Comparison of ENCODE assay signal across 8 cellular contexts in the genomic region with DNA sequence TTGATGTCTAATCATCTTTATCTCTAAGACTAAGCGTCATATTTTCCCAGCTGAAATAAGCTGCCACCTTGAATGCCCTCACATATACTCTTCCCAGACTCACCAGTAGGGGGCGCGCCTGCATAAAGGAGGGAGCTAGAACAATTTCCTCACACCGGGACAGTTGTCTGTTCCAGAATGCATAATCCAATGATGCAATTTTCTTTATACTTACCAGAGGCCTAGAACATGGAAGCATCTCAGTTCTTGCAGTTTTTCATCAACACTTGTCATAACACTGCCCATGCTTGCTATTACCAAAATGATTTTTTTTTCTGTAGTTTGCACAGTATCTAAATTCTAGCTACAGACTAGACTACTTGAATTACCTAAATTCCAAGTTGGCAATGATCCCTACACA.
DNase-seq lines count a peak whose midpoint lies in the region; ATAC-seq and TF ChIP-seq lines count a peak whose summit lies in the region.

No MANE protein-coding gene starts in this region.

- no peaks in the 10 kb centered on the region for H3K9me3 ChIP-seq in OCI-LY7 (ENCODE audit: low read length)
- H3K9me3 ChIP-seq in fibroblast of lung (ENCODE audit: control insufficient read depth, insufficient read depth, low read depth, low read length), result no peaks in the 10 kb centered on the region

- H2AFZ ChIP-seq in OCI-LY7 (ENCODE audit: low read length), result no peak overlapping the region
- H2AFZ ChIP-seq in fibroblast of lung (ENCODE audit: low read length), result no peak overlapping the region

- H3K4me3 ChIP-seq in AG10803 (ENCODE audit: low read length) (no peak overlapping the region), OCI-LY7 (ENCODE audit: low read depth, low read length, poor library complexity, severe bottlenecking) (no peak overlapping the region), fibroblast of lung (replicated peaks in 1 of 4; ENCODE audit: control extremely low read depth in 1 of 4, insufficient read depth in 1 of 4, low read depth in 3 of 4, low read length in 4 of 4) (no peak overlapping the region)

- ATAC-seq in GM19023 (IDR thresholded peaks at IDR 0.05; ENCODE audit: unreplicated experiment), result peak; percentile 69
- ATAC-seq in stimulated activated naive CD8-positive, alpha-beta T cell treated with anti-CD3 and anti-CD28 coated beads, Interleukin-15, amount 100 ng/mL, for 72 hours, result peak; percentile 72

- H3K27me3 Mint-ChIP-seq in activated T-cell treated with anti-CD3 and anti-CD28 coated beads, Interleukin-2, amount 50 U/mL, for 24 hours, result no peaks in the 10 kb centered on the region
- H3K27me3 Mint-ChIP-seq in neural crest cell (ENCODE audit: low read depth), result no peaks in the 10 kb centered on the region
- H3K27me3 Mint-ChIP-seq in stimulated activated naive CD8-positive, alpha-beta T cell treated with anti-CD3 and anti-CD28 coated beads, Interleukin-15, amount 100 ng/mL, for 72 hours, result no peaks in the 10 kb centered on the region

- H3K9me3 Mint-ChIP-seq in activated T-cell treated with anti-CD3 and anti-CD28 coated beads, Interleukin-2, amount 50 U/mL, for 24 hours, result no peaks in the 10 kb centered on the region
- H3K9me3 Mint-ChIP-seq in neural crest cell, result no peaks in the 10 kb centered on the region
- H3K9me3 Mint-ChIP-seq in stimulated activated naive CD8-positive, alpha-beta T cell treated with anti-CD3 and anti-CD28 coated beads, Interleukin-15, amount 100 ng/mL, for 72 hours, result no peaks in the 10 kb centered on the region

- H3K36me3 Mint-ChIP-seq in activated T-cell treated with anti-CD3 and anti-CD28 coated beads, Interleukin-2, amount 50 U/mL, for 24 hours (ENCODE audit: low read depth), result no peaks in the 10 kb centered on the region
- H3K36me3 Mint-ChIP-seq in neural crest cell (ENCODE audit: low read depth), result no peaks in the 10 kb centered on the region

- no peaks in the 10 kb centered on the region for H3K36me3 ChIP-seq in OCI-LY7 (ENCODE audit: insufficient read depth, low read length)
- H3K36me3 ChIP-seq in fibroblast of lung (ENCODE audit: control insufficient read depth, insufficient read depth, low read length), result no peaks in the 10 kb centered on the region

- H3K27ac ChIP-seq in OCI-LY7 (ENCODE audit: low read depth, low read length, poor library complexity, severe bottlenecking), result no peak overlapping the region
- no peak overlapping the region for H3K27ac ChIP-seq in fibroblast of lung (ENCODE audit: insufficient read depth, low read length)

- peak; percentile 96 for TF ChIP-seq CTCF in AG10803 (conservative IDR thresholded peaks at IDR 0.05; ENCODE audit: low read length)
- TF ChIP-seq CTCF in OCI-LY7 (conservative IDR thresholded peaks at IDR 0.05; ENCODE audit: low read length), result peak; percentile 95
- TF ChIP-seq CTCF in fibroblast of lung (conservative IDR thresholded peaks at IDR 0.05 in 1 of 2, IDR thresholded peaks at IDR 0.05 in 1 of 2; ENCODE audit: low read depth in 1 of 2, low read length in 2 of 2), result peak; percentile 63 to 93
- peak; percentile 94 for TF ChIP-seq CTCF in neural crest cell (conservative IDR thresholded peaks at IDR 0.05)

- no peaks in the 10 kb centered on the region for H3K9me2 ChIP-seq in OCI-LY7 (ENCODE audit: insufficient read depth, low read length)

- no peaks in the 10 kb centered on the region for H3K27me3 ChIP-seq in fibroblast of lung (ENCODE audit: control insufficient read depth, insufficient read depth, low read length)

- no TSS peak for BruUV-seq in OCI-LY7 (replicated peaks; lab: Mats Ljungman, UMichigan)

- intact Hi-C loops in OCI-LY7 (cut with micrococcal nuclease; ENCODE audit: unreplicated experiment), result loop anchor here (2.0 to 5.0 kb wide), 4 partner anchors 210 to 578 kb away; no protein-coding TSS in a partner anchor

- peaks cover 2% of the 10 kb centered on the region for H3K4me1 Mint-ChIP-seq in activated T-cell treated with anti-CD3 and anti-CD28 coated beads, Interleukin-2, amount 50 U/mL, for 24 hours (ENCODE audit: low read depth)
- no peaks in the 10 kb centered on the region for H3K4me1 Mint-ChIP-seq in neural crest cell
- H3K4me1 Mint-ChIP-seq in stimulated activated naive CD8-positive, alpha-beta T cell treated with anti-CD3 and anti-CD28 coated beads, Interleukin-15, amount 100 ng/mL, for 72 hours, result peaks cover 5% of the 10 kb centered on the region

- H3K9ac ChIP-seq in fibroblast of lung (ENCODE audit: insufficient read depth, low read length), result no peak overlapping the region

- CTCF ChIA-PET in OCI-LY7 (lab: Charles Lee; ENCODE audit: unreplicated experiment), result interaction anchor here (0.5 to 1.0 kb wide), 2 partner anchors 210 to 574 kb away, joined by 3 read pairs; no protein-coding TSS in a partner anchor

- H3K4me2 ChIP-seq in OCI-LY7 (ENCODE audit: low read length), result no peak overlapping the region
- no peak overlapping the region for H3K4me2 ChIP-seq in fibroblast of lung (ENCODE audit: extremely low read depth, insufficient read depth, low read length)

- H3K4me1 ChIP-seq in OCI-LY7 (ENCODE audit: insufficient read depth, low read length, poor library complexity, severe bottlenecking), result no peaks in the 10 kb centered on the region
- no peaks in the 10 kb centered on the region for H3K4me1 ChIP-seq in fibroblast of lung (ENCODE audit: control insufficient read depth, extremely low read depth, insufficient read depth, low read length)

- H3K27ac Mint-ChIP-seq in activated T-cell treated with anti-CD3 and anti-CD28 coated beads, Interleukin-2, amount 50 U/mL, for 24 hours, result no peak overlapping the region
- no peak overlapping the region for H3K27ac Mint-ChIP-seq in neural crest cell (ENCODE audit: unreplicated experiment)
- no peak overlapping the region for H3K27ac Mint-ChIP-seq in stimulated activated naive CD8-positive, alpha-beta T cell treated with anti-CD3 and anti-CD28 coated beads, Interleukin-15, amount 100 ng/mL, for 72 hours

- POLR2A ChIA-PET in OCI-LY7 (lab: Charles Lee), result interaction anchor here (0.6 to 1.4 kb wide), 3 partner anchors 9 to 28 kb away, joined by 3 to 4 read pairs (median 4); no protein-coding TSS in a partner anchor

- H4K20me1 ChIP-seq in OCI-LY7 (ENCODE audit: insufficient read depth, low read length) (no peaks in the 10 kb centered on the region), fibroblast of lung (ENCODE audit: control insufficient read depth, extremely low read depth, insufficient read depth, low read length) (no peaks in the 10 kb centered on the region)

- no peak overlapping the region for H3K4me3 Mint-ChIP-seq in activated T-cell treated with anti-CD3 and anti-CD28 coated beads, Interleukin-2, amount 50 U/mL, for 24 hours
- no peak overlapping the region for H3K4me3 Mint-ChIP-seq in neural crest cell
- H3K4me3 Mint-ChIP-seq in stimulated activated naive CD8-positive, alpha-beta T cell treated with anti-CD3 and anti-CD28 coated beads, Interleukin-15, amount 100 ng/mL, for 72 hours, result no peak overlapping the region

- DNase-seq in AG10803 (ENCODE audit: low read depth) (peak; percentile 90), HuH-7 (ENCODE audit: low spot score) (peak; percentile 46), OCI-LY7 (ENCODE audit: low spot score) (peak; percentile 51), fibroblast of lung (ENCODE audit: low read depth in 2 of 2) (peak; percentile 50 to 65), neural crest cell (ENCODE audit: low read depth, low spot score) (peak; percentile 81)
- peak; percentile 74 for DNase-seq in activated T-cell treated with anti-CD3 and anti-CD28 coated beads, Interleukin-2, amount 50 U/mL, for 24 hours
- peak; percentile 54 to 66 for DNase-seq in stimulated activated naive CD8-positive, alpha-beta T cell treated with anti-CD3 and anti-CD28 coated beads, Interleukin-15, amount 100 ng/mL, for 72 hours

- H3K79me2 ChIP-seq in OCI-LY7 (ENCODE audit: insufficient read depth, low read depth, low read length) (no peaks in the 10 kb centered on the region), fibroblast of lung (ENCODE audit: control insufficient read depth, insufficient read depth, low read length) (no peaks in the 10 kb centered on the region)
